1 cellular context compared by ENCODE assay signal in the genomic region with DNA sequence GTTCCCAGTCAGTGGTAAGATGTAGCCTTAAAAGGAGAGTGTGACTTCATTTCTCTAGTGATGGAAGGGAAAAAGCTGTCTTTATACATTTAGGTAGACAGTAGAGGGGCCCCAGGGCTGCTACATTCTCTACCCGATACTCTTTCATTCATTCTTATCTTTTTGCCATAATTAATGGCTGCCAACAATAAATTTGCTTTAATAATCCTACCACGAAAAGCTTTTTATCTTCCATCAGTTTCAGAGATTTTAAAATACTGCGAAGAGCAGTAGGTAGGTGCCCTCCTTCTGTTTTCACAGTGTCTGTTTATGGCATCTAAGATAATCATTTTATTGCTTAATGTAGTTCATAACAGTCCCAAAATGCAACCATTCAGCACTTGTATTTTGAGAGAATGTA.
TF ChIP-seq lines count a peak whose summit lies in the region.

No MANE protein-coding gene starts in this region.

TF ChIP-seq in SK-N-SH, 30 proteins besides CTCF, POLR2A, EP300 and RAD21 (continued from another document):
- no peak for TF ChIP-seq NFIC (IDR thresholded peaks at IDR 0.05; ENCODE audit: borderline replicate concordance)
